1 cellular context compared by ENCODE assay signal in the genomic region with DNA sequence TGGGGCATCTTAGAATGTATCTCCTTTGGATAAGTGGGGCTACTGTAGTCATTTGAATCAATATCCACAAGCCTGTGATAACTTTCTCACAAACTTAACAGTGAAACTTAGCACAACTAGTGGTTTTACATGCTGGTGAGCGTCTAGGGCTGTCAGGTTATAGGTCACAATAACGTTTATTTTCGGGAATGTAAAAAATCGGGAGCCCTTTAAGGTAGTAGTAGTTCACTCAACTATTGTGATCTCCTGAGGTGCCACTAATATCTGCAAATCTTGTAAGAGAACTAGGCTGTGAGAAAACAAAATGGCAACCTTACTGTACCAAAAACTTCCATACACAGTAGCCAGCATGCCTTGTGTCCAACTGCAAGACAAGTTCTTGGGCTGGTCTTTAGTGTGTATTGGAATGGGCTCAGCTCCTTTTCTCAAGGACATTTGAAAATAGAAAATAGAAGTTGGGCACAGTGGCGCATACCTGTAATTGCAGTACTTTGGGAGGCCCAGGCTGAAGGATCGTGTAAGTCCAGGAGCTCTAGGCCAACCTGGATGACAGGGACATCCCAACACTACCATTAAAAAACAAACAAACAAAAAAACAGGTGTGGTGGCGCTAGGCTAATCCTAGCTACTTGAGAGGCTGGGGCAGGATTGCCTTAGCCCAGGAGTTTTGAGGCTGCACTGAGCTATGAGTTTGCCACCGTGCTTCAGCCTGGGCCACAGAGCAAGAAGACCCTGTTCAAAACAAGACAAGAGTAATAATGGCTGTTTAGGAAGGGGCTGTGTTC.
A peak's percentile ranks its signal among the peaks of the same experiment; 100 is the strongest.
TF ChIP-seq lines count a peak whose summit lies in the region.

No MANE protein-coding gene starts in this region.

TF ChIP-seq in SK-N-SH, 30 proteins besides CTCF, POLR2A, EP300 and RAD21:
- TF ChIP-seq YY1 (IDR thresholded peaks at IDR 0.05; ENCODE audit: low read depth), result no peak
- no peak for TF ChIP-seq RXRA (IDR thresholded peaks at IDR 0.05; ENCODE audit: borderline replicate concordance, low read depth)
- no peak for TF ChIP-seq SMC3 (IDR thresholded peaks at IDR 0.05; ENCODE audit: low read depth, low read length)
- peak; percentile 39; the same call in 1 of the 2 replicates for TF ChIP-seq POLR2AphosphoS5 (IDR thresholded peaks at IDR 0.05; ENCODE audit: low read depth, low read length)
- TF ChIP-seq TCF12 (IDR thresholded peaks at IDR 0.05), result no peak
- TF ChIP-seq, protein P1, sequence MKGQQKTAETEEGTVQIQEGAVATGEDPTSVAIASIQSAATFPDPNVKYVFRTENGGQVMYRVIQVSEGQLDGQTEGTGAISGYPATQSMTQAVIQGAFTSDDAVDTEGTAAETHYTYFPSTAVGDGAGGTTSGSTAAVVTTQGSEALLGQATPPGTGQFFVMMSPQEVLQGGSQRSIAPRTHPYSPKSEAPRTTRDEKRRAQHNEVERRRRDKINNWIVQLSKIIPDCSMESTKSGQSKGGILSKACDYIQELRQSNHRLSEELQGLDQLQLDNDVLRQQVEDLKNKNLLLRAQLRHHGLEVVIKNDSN (IDR thresholded peaks at IDR 0.05; ENCODE audit: borderline replicate concordance, low read depth), result no peak
- TF ChIP-seq NRF1 (IDR thresholded peaks at IDR 0.05; ENCODE audit: low read depth, low read length), result no peak
